Comparison of ENCODE assay signal across 9 cellular contexts in genomic region chr7:101549734-101550133, GRCh38.
"Had no signal": no experiment of that assay in that cellular context is flagged by ENCODE, and none has a peak within 500 bp of the region (broad histone marks: within the 10 kb centered on the region; RNA-seq: fewer than 3 reads in every experiment).

No MANE protein-coding gene starts in this region.

- H3K36me3 ChIP-seq: ascending aorta, transverse colon had no signal

- H3K27ac ChIP-seq: ascending aorta, parathyroid adenoma, transverse colon had no signal

- H3K36me3 Mint-ChIP-seq: stimulated activated effector memory CD8-positive, alpha-beta T cell treated with anti-CD3 and anti-CD28 coated beads, Interleukin-12 subunit alpha, Interleukin-12 subunit beta, amount 100 ng/mL, for 72 hours had no signal

- H3K4me3 ChIP-seq: ascending aorta, smooth muscle cell, transverse colon had no signal

- H3K27ac Mint-ChIP-seq: activated B cell treated with CpG ODN at 0.5 μM for 24 hours; activated CD4-positive, alpha-beta T cell treated with anti-CD3 and anti-CD28 coated beads, Interleukin-2, amount 10 ng/mL, durations not matched to agents 24 days and 14 days; stimulated activated effector memory CD8-positive, alpha-beta T cell treated with anti-CD3 and anti-CD28 coated beads, Interleukin-12 subunit alpha, Interleukin-12 subunit beta, amount 100 ng/mL, for 72 hours had no signal

- H2AFZ ChIP-seq: parathyroid adenoma had no signal

- H3K9ac ChIP-seq: parathyroid adenoma had no signal

- H3K4me1 ChIP-seq: ascending aorta, parathyroid adenoma, transverse colon had no signal

- H3K4me3 Mint-ChIP-seq: activated B cell treated with CpG ODN at 0.5 μM for 24 hours; activated CD4-positive, alpha-beta T cell treated with anti-CD3 and anti-CD28 coated beads, Interleukin-2, amount 10 ng/mL, durations not matched to agents 24 days and 14 days; neural crest cell; stimulated activated effector memory CD8-positive, alpha-beta T cell treated with anti-CD3 and anti-CD28 coated beads, Interleukin-12 subunit alpha, Interleukin-12 subunit beta, amount 100 ng/mL, for 72 hours had no signal

- H3K9me3 ChIP-seq: ascending aorta, transverse colon had no signal

- H3K4me2 ChIP-seq: smooth muscle cell had no signal

- H3K27me3 Mint-ChIP-seq: activated CD4-positive, alpha-beta T cell treated with anti-CD3 and anti-CD28 coated beads, Interleukin-2, amount 10 ng/mL, durations not matched to agents 24 days and 14 days had no signal

- H3K27me3 ChIP-seq: ascending aorta, transverse colon had no signal

- DNase-seq: activated B cell treated with CpG ODN at 0.5 μM for 24 hours; activated CD4-positive, alpha-beta T cell treated with anti-CD3 and anti-CD28 coated beads, Interleukin-2, amount 10 ng/mL, durations not matched to agents 24 days and 14 days; foreskin melanocyte had no signal

- ATAC-seq: stimulated activated effector memory CD8-positive, alpha-beta T cell treated with anti-CD3 and anti-CD28 coated beads, Interleukin-12 subunit alpha, Interleukin-12 subunit beta, amount 100 ng/mL, for 72 hours had no signal

- H3K4me1 Mint-ChIP-seq: activated B cell treated with CpG ODN at 0.5 μM for 24 hours; activated CD4-positive, alpha-beta T cell treated with anti-CD3 and anti-CD28 coated beads, Interleukin-2, amount 10 ng/mL, durations not matched to agents 24 days and 14 days had no signal

- H3K9me3 Mint-ChIP-seq: activated B cell treated with CpG ODN at 0.5 μM for 24 hours; activated CD4-positive, alpha-beta T cell treated with anti-CD3 and anti-CD28 coated beads, Interleukin-2, amount 10 ng/mL, durations not matched to agents 24 days and 14 days; neural crest cell; stimulated activated effector memory CD8-positive, alpha-beta T cell treated with anti-CD3 and anti-CD28 coated beads, Interleukin-12 subunit alpha, Interleukin-12 subunit beta, amount 100 ng/mL, for 72 hours had no signal
